In the genomic region with DNA sequence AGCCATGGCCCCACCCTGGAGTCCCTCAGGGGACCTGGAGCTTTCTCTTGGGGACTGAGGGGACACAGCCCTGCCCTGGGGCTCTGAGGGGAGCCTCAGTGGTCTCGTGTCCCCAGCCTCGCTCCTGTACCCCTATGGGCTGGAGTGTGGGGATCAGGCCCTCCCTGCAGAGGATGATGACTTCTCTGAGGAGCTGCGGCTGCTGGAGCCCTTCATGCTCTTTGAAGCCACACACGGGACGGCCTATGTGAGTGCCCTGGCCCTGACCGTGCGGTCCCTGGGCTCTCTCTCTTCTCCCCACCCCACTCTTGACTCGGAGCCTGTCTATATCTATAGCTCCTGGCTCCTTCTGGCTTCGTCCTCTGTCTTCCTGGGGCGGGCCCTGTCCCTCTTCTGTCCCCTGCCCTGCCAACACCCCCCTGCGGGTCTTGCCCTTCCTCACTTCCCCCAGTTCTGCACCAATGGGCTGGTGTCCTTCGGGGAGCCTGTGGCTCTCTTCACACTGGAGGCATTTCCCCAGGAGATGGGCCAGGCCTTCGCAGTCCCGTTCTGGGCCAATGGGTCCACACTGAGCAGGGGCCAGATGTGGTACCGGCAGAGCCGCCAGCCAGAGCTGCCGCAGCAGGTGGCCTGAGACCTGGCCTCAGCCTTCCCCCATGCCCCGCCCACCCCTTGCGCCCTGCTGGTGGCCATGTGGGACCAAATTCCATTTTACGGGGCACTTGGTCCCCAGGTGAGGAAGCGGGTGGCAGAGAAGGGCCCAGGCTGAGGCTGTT, we compare ENCODE assay signal across 22 cellular contexts. TPM values are rescaled to one million over a fixed set of nuclear protein-coding genes. Genes with fewer than 3 reads are reported as not detected.
A peak's percentile ranks its signal among the peaks of the same experiment; 100 is the strongest.
DNase-seq lines count a peak whose midpoint lies in the region; ATAC-seq and TF ChIP-seq lines count a peak whose summit lies in the region.
"Had no signal": no experiment of that assay in that cellular context is flagged by ENCODE, and none has a peak within 500 bp of the region (broad histone marks: within the 10 kb centered on the region; RNA-seq: fewer than 3 reads in every experiment).

No MANE protein-coding gene starts in this region.

- no peak overlapping the region for H3K4me3 Mint-ChIP-seq in activated T-helper 1 cell treated with anti-CD3 and anti-CD28 coated beads, Interleukin-12 subunit alpha, Interleukin-12 subunit beta, Interleukin-2, Interleukin-4 antibody, amounts not matched to agents 30 ng/mL and 10 ng/mL and 1 ng/mL, durations not matched to agents 14 hours and 24 hours and 36 hours
- H3K4me3 Mint-ChIP-seq: CD8-positive, alpha-beta T cell had no signal

- H3K36me3 Mint-ChIP-seq in activated T-helper 1 cell treated with anti-CD3 and anti-CD28 coated beads, Interleukin-12 subunit alpha, Interleukin-12 subunit beta, Interleukin-2, Interleukin-4 antibody, amounts not matched to agents 30 ng/mL and 10 ng/mL and 1 ng/mL, durations not matched to agents 14 hours and 24 hours and 36 hours (ENCODE audit: low read depth): no peaks in the 10 kb centered on the region
- H3K36me3 Mint-ChIP-seq: CD8-positive, alpha-beta T cell had no signal

- intact Hi-C loops in activated T-helper 1 cell treated with anti-CD3 and anti-CD28 coated beads, Interleukin-12 subunit alpha, Interleukin-12 subunit beta, Interleukin-2, Interleukin-4 antibody, amounts not matched to agents 30 ng/mL and 10 ng/mL and 1 ng/mL, durations not matched to agents 14 hours and 24 hours and 36 hours (cut with micrococcal nuclease): no loop called here
- intact Hi-C loops in lower lobe of right lung (cut with DNase I): no loop called here
- intact Hi-C loops in upper lobe of right lung (cut with DNase I): no loop called here

- peaks cover 2% of the 10 kb centered on the region for H3K27me3 Mint-ChIP-seq in activated T-helper 1 cell treated with anti-CD3 and anti-CD28 coated beads, Interleukin-12 subunit alpha, Interleukin-12 subunit beta, Interleukin-2, Interleukin-4 antibody, amounts not matched to agents 30 ng/mL and 10 ng/mL and 1 ng/mL, durations not matched to agents 14 hours and 24 hours and 36 hours (ENCODE audit: insufficient read depth)

- no peaks in the 10 kb centered on the region for H3K4me1 ChIP-seq in lower lobe of right lung
- no peaks in the 10 kb centered on the region for H3K4me1 ChIP-seq in upper lobe of right lung

- H3K27ac ChIP-seq in lower lobe of right lung (no peak overlapping the region), upper lobe of right lung (no peak overlapping the region)
- H3K27ac ChIP-seq: HL-60, KMS-11 had no signal

- H3K27me3 ChIP-seq in H7 (ENCODE audit: control insufficient read depth, insufficient read depth, low read length) (no peaks in the 10 kb centered on the region), lower lobe of right lung (ENCODE audit: low read depth) (no peaks in the 10 kb centered on the region), upper lobe of right lung (peaks cover 4% of the 10 kb centered on the region)

- TF ChIP-seq CTCF in lower lobe of right lung (IDR thresholded peaks at IDR 0.05): no peak
- no peak for TF ChIP-seq CTCF in upper lobe of right lung (IDR thresholded peaks at IDR 0.05)

- H3K4me1 Mint-ChIP-seq in activated T-helper 1 cell treated with anti-CD3 and anti-CD28 coated beads, Interleukin-12 subunit alpha, Interleukin-12 subunit beta, Interleukin-2, Interleukin-4 antibody, amounts not matched to agents 30 ng/mL and 10 ng/mL and 1 ng/mL, durations not matched to agents 14 hours and 24 hours and 36 hours (ENCODE audit: low read depth): no peaks in the 10 kb centered on the region

- H3K27ac Mint-ChIP-seq in activated T-helper 1 cell treated with anti-CD3 and anti-CD28 coated beads, Interleukin-12 subunit alpha, Interleukin-12 subunit beta, Interleukin-2, Interleukin-4 antibody, amounts not matched to agents 30 ng/mL and 10 ng/mL and 1 ng/mL, durations not matched to agents 14 hours and 24 hours and 36 hours: peak overlapping the region; percentile 52
- H3K27ac Mint-ChIP-seq: CD8-positive, alpha-beta T cell had no signal

- ATAC-seq in lower lobe of right lung (peak in 1 of 2 donors; percentile 29), upper lobe of right lung (peak; percentile 12), GM18511 (IDR thresholded peaks at IDR 0.05; ENCODE audit: unreplicated experiment) (no peak), HG02798 (IDR thresholded peaks at IDR 0.05; ENCODE audit: poor library complexity, unreplicated experiment) (no peak)
- no peak for ATAC-seq in activated CD4-positive, CD25-positive, alpha-beta regulatory T cell treated with anti-CD3 and anti-CD28 coated beads, Interleukin-2, amount 50 U/mL, for 24 hours
- ATAC-seq: CD8-positive, alpha-beta T cell; SK-N-SH treated with all-trans-retinoic acid at 6 μM for 48 hours had no signal

- H3K36me3 ChIP-seq in H7 (replicated peaks; ENCODE audit: control insufficient read depth, insufficient read depth, low read length) (no peaks in the 10 kb centered on the region), lower lobe of right lung (no peaks in the 10 kb centered on the region), upper lobe of right lung (no peaks in the 10 kb centered on the region)

- H3K4me3 ChIP-seq in H7 (ENCODE audit: insufficient read depth, low read depth, low read length): no peak overlapping the region
- no peak overlapping the region for H3K4me3 ChIP-seq in lower lobe of right lung
- H3K4me3 ChIP-seq in upper lobe of right lung: no peak overlapping the region

- peaks cover 8% of the 10 kb centered on the region for H3K9me3 Mint-ChIP-seq in activated T-helper 1 cell treated with anti-CD3 and anti-CD28 coated beads, Interleukin-12 subunit alpha, Interleukin-12 subunit beta, Interleukin-2, Interleukin-4 antibody, amounts not matched to agents 30 ng/mL and 10 ng/mL and 1 ng/mL, durations not matched to agents 14 hours and 24 hours and 36 hours

- H3K9me3 ChIP-seq in lower lobe of right lung (peaks cover 3% of the 10 kb centered on the region), upper lobe of right lung (no peaks in the 10 kb centered on the region)

- peak; percentile 56 for DNase-seq in H7
- DNase-seq in activated T-helper 1 cell treated with anti-CD3 and anti-CD28 coated beads, Interleukin-12 subunit alpha, Interleukin-12 subunit beta, Interleukin-2, Interleukin-4 antibody, amounts not matched to agents 30 ng/mL and 10 ng/mL and 1 ng/mL, durations not matched to agents 14 hours and 24 hours and 36 hours (ENCODE audit: low spot score): no peak
- peak; percentile 34 for DNase-seq in lower lobe of right lung
- no peak for DNase-seq in upper lobe of right lung
- DNase-seq: C1 segment of cervical spinal cord; CD8-positive, alpha-beta T cell; GDM1; HCEC 1CT; NCI-H1105; NCI-H146; NCI-H2029 treated with DMSO at 0.1 percent for 48 hours; NCI-H226; NCI-H510A treated with DMSO at 0.1 percent for 48 hours; NCI-H748 treated with DMSO at 0.1 percent for 48 hours; SIG-M5 had no signal

RNA-seq across cellular contexts. Expression of a gene that starts 33.1 kb away (rescaled TPM):
- 6.1 and 13.9 TPM in 2 replicates for total RNA-seq in H7 (2014; rRNA removed; shearing (Covaris generic))
- total RNA-seq in activated T-helper 1 cell treated with anti-CD3 and anti-CD28 coated beads, Interleukin-12 subunit alpha, Interleukin-12 subunit beta, Interleukin-2, Interleukin-4 antibody, amounts not matched to agents 30 ng/mL and 10 ng/mL and 1 ng/mL, durations not matched to agents 14 hours and 24 hours and 36 hours: not detected in 2 replicates
- 28.1 TPM for total RNA-seq in lower lobe of right lung
- total RNA-seq in upper lobe of right lung: 36.4 TPM
- total RNA-seq: A673; CD8-positive, alpha-beta T cell had no signal

RNA-seq across cellular contexts. Expression of a gene that starts 41.0 kb away (rescaled TPM):
- total RNA-seq in H7 (2014; rRNA removed; shearing (Covaris generic)): not detected in 2 replicates
- not detected in 2 replicates for total RNA-seq in activated T-helper 1 cell treated with anti-CD3 and anti-CD28 coated beads, Interleukin-12 subunit alpha, Interleukin-12 subunit beta, Interleukin-2, Interleukin-4 antibody, amounts not matched to agents 30 ng/mL and 10 ng/mL and 1 ng/mL, durations not matched to agents 14 hours and 24 hours and 36 hours
- total RNA-seq in lower lobe of right lung (135 TPM), upper lobe of right lung (145 TPM)
- total RNA-seq: A673; CD8-positive, alpha-beta T cell had no signal

RNA-seq across cellular contexts. Expression of a gene that starts 44.3 kb away (rescaled TPM):
- total RNA-seq in H7 (2014; rRNA removed; shearing (Covaris generic)): 8.1 and 8.9 TPM in 2 replicates
- total RNA-seq in activated T-helper 1 cell treated with anti-CD3 and anti-CD28 coated beads, Interleukin-12 subunit alpha, Interleukin-12 subunit beta, Interleukin-2, Interleukin-4 antibody, amounts not matched to agents 30 ng/mL and 10 ng/mL and 1 ng/mL, durations not matched to agents 14 hours and 24 hours and 36 hours: 1.1 and 1.2 TPM in 2 replicates
- total RNA-seq in lower lobe of right lung (9.8 TPM), upper lobe of right lung (8.7 TPM)

Comparison
In these comparisons a context has a peak if more than half of its experiments do, and no peak if none do; other contexts are left out.
1. DNase-seq: peak in H7 (single experiment) and lower lobe of right lung (single experiment); none in activated T-helper 1 cell treated with anti-CD3 and anti-CD28 coated beads, Interleukin-12 subunit alpha, Interleukin-12 subunit beta, Interleukin-2, Interleukin-4 antibody, amounts not matched to agents 30 ng/mL and 10 ng/mL and 1 ng/mL, durations not matched to agents 14 hours and 24 hours and 36 hours (single experiment) and upper lobe of right lung (single experiment).
2. RNA of a gene that starts 41.0 kb away (total RNA-seq): 145 TPM in upper lobe of right lung (single experiment) and 135 TPM in lower lobe of right lung (single experiment); not detected in H7 and not detected in activated T-helper 1 cell treated with anti-CD3 and anti-CD28 coated beads, Interleukin-12 subunit alpha, Interleukin-12 subunit beta, Interleukin-2, Interleukin-4 antibody, amounts not matched to agents 30 ng/mL and 10 ng/mL and 1 ng/mL, durations not matched to agents 14 hours and 24 hours and 36 hours; every median in the first group is over 100 times any median in the second.